1 cellular context compared by ENCODE assay signal in genomic region chr6:151391471-151392428, GRCh38.
TF ChIP-seq lines count a peak whose summit lies in the region.

ZBTB2 (minus strand) TSS chr6:151391559; CDS start chr6:151373637, 17,922 bp downstream.

TF ChIP-seq in SK-N-SH, 30 proteins besides CTCF, POLR2A, EP300 and RAD21 (continued from another document):
- TF ChIP-seq, protein P1, sequence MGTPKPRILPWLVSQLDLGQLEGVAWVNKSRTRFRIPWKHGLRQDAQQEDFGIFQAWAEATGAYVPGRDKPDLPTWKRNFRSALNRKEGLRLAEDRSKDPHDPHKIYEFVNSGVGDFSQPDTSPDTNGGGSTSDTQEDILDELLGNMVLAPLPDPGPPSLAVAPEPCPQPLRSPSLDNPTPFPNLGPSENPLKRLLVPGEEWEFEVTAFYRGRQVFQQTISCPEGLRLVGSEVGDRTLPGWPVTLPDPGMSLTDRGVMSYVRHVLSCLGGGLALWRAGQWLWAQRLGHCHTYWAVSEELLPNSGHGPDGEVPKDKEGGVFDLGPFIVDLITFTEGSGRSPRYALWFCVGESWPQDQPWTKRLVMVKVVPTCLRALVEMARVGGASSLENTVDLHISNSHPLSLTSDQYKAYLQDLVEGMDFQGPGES (IDR thresholded peaks at IDR 0.05; ENCODE audit: low read depth, low read length) = no peak
- no peak for TF ChIP-seq CHD2 (IDR thresholded peaks at IDR 0.05; ENCODE audit: low read length, partially characterized antibody)
- TF ChIP-seq POLR2AphosphoS5 (IDR thresholded peaks at IDR 0.05; ENCODE audit: low read depth, low read length) = peak; percentile 24; the same call in 1 of the 2 replicates
- peak; percentile 56; the same call in 1 of the 2 replicates for TF ChIP-seq MAX (IDR thresholded peaks at IDR 0.05; ENCODE audit: low read depth)
- no peak for TF ChIP-seq GATA2 (CRISPR knock-in tag; IDR thresholded peaks at IDR 0.05)
